In the genomic region with DNA sequence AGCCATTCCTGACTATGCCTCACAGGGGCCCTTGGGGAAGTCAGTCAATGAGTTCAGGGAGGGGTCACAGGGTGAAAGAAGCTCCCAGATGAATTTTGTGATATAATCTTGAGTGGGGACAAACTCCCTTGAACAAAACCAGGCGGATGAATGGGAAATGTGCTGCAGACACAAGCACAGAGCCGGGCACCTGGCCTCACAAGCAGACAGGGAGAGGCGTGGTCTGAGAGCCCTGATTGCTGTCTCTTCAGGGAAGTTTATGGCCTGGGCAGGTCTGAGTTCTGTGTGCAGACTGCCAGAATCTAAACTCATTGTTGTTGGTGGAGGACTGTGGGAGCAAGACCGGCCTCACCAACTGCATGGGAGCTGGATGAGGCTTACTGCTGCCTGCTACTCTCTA, we compare ENCODE assay signal across 27 cellular contexts.
"Had no signal": no experiment of that assay in that cellular context is flagged by ENCODE, and none has a peak within 500 bp of the region (broad histone marks: within the 10 kb centered on the region; RNA-seq: fewer than 3 reads in every experiment).

No MANE protein-coding gene starts in this region.

- DNase-seq: activated B cell treated with CpG ODN at 0.5 μM for 24 hours; activated CD4-positive, alpha-beta T cell treated with anti-CD3 and anti-CD28 coated beads, Interleukin-2, amount 50 U/mL, for 1 hour; activated CD8-positive, alpha-beta T cell treated with anti-CD3 and anti-CD28 coated beads for 36 hours; activated gamma-delta T cell treated with Interleukin-2 at 50 U/mL for 16 hours; activated naive CD4-positive, alpha-beta T cell treated with anti-CD3 and anti-CD28 coated beads, Interleukin-2, amount 50 U/mL, for 16 hours; activated T-cell treated with anti-CD3 and anti-CD28 coated beads, Interleukin-2, amount 50 U/mL, for 4 hours; amygdala; central memory CD4-positive, alpha-beta T cell; endodermal cell; heart right ventricle; kidney glomerular epithelial cell; lower lobe of right lung; mesendoderm; naive B cell; nephron progenitor cell; ovary; sigmoid colon; stimulated activated naive CD8-positive, alpha-beta T cell treated with anti-CD3 and anti-CD28 coated beads, Interleukin-15, Interleukin-2, amounts not matched to agents 100 U/mL and 50 U/mL, for 24 hours; T-helper 1 cell; upper lobe of left lung had no signal

- ATAC-seq: activated CD8-positive, alpha-beta T cell treated with anti-CD3 and anti-CD28 coated beads for 36 hours; activated T-cell treated with anti-CD3 and anti-CD28 coated beads, Interleukin-2, amount 50 U/mL, for 4 hours; activated T-helper 17 cell treated with anti-CD3 and anti-CD28 coated beads, Interleukin-2, amount 50 U/mL, for 72 hours; foreskin keratinocyte; heart right ventricle; left lung; lower lobe of right lung; stimulated activated naive CD8-positive, alpha-beta T cell treated with anti-CD3 and anti-CD28 coated beads, Interleukin-15, Interleukin-2, amounts not matched to agents 100 U/mL and 50 U/mL, for 24 hours had no signal

- H3K4me1 ChIP-seq: breast epithelium, esophagus muscularis mucosa, foreskin keratinocyte, heart right ventricle, left lung, lower lobe of right lung, sigmoid colon, upper lobe of left lung, vagina had no signal

- H3K27ac ChIP-seq: breast epithelium, esophagus muscularis mucosa, foreskin keratinocyte, heart right ventricle, left lung, lower lobe of right lung, ovary, sigmoid colon, thoracic aorta, upper lobe of left lung, vagina had no signal

- H3K27me3 ChIP-seq: breast epithelium, esophagus muscularis mucosa, foreskin keratinocyte, heart right ventricle, left lung, ovary, sigmoid colon, upper lobe of left lung, vagina had no signal

- H3K36me3 ChIP-seq: breast epithelium, esophagus muscularis mucosa, heart right ventricle, left lung, lower lobe of right lung, ovary, sigmoid colon, thoracic aorta, upper lobe of left lung, vagina had no signal

- H3K4me3 ChIP-seq: breast epithelium, esophagus muscularis mucosa, heart right ventricle, left lung, lower lobe of right lung, ovary, sigmoid colon, thoracic aorta, upper lobe of left lung, vagina had no signal

- H3K9me3 ChIP-seq: breast epithelium, esophagus muscularis mucosa, ovary, sigmoid colon, thoracic aorta, upper lobe of left lung, vagina had no signal
